Comparison of ENCODE assay signal across 1 cellular context in genomic region chr5:111301264-111301663, GRCh38.
TF ChIP-seq lines count a peak whose summit lies in the region.

No MANE protein-coding gene starts in this region.

TF ChIP-seq in GM23338, 12 proteins besides CTCF, POLR2A, EP300 and RAD21 (continued from another document):
- no peak for TF ChIP-seq ZNF462 (CRISPR knock-in tag; IDR thresholded peaks at IDR 0.05)
- TF ChIP-seq STAT1 (IDR thresholded peaks at IDR 0.05; ENCODE audit: unreplicated experiment): no peak
- no peak for TF ChIP-seq ZNF114 (CRISPR knock-in tag; IDR thresholded peaks at IDR 0.05)
